In the genomic region with DNA sequence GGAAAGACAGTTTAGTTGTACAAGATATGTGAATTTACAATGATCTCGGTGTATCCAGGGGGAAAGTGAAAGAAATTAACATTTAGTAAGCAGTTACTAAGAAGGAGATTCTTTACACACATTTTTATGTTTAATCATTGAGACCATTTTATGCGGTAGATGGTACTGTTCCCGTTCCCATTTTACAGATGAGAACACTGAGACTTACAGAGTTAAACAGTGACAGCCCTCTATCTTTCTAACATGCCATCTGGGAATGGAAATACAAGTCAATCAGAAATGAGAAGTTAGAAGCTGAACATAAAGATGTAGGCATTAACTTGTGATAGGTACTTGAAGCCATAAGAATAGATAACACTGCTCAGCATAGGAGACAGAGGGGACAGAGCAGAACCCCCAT, we compare ENCODE assay signal across 25 cellular contexts.
"Had no signal": no experiment of that assay in that cellular context is flagged by ENCODE, and none has a peak within 500 bp of the region (broad histone marks: within the 10 kb centered on the region; RNA-seq: fewer than 3 reads in every experiment).

No MANE protein-coding gene starts in this region.

- H3K4me3 ChIP-seq: hepatocyte, left lung, lower lobe of right lung, ovary, right atrium auricular region, skin epidermis, stomach, testis, thyroid gland, transverse colon, upper lobe of left lung, vagina had no signal

- DNase-seq: kidney glomerular epithelial cell; left cardiac atrium; left lung; lower lobe of right lung; mammary epithelial cell; mesenchymal stem cell; naive thymus-derived CD8-positive, alpha-beta T cell; ovary; stimulated activated CD4-positive, alpha-beta T cell treated with anti-CD3 and anti-CD28 coated beads, Interleukin-12 subunit alpha, Interleukin-12 subunit beta, amount 100 ng/mL, for 4 hours; stimulated activated CD4-positive, alpha-beta T cell treated with anti-CD3 and anti-CD28 coated beads, Interleukin-15, amount 100 ng/mL, for 24 hours; stimulated activated CD4-positive, alpha-beta T cell treated with anti-CD3 and anti-CD28 coated beads, Interleukin-2, amount 100 ng/mL, for 24 hours; stimulated activated CD4-positive, alpha-beta T cell treated with anti-CD3 and anti-CD28 coated beads, Interleukin-4, amount 100 ng/mL, for 1 hour; stimulated activated naive B cell treated with anti-CD40 and anti-IgM and Interleukin-4, amounts not matched to agents 10 μg/mL and 1 μg/mL and 100 μg/mL, for 72 hours; stimulated activated naive CD8-positive, alpha-beta T cell treated with anti-CD3 and anti-CD28 coated beads, Interleukin-15, Interleukin-2, amounts not matched to agents 100 U/mL and 50 U/mL, for 24 hours; stomach; testis; thyroid gland; transverse colon; upper lobe of left lung had no signal

- H3K9me3 ChIP-seq: left lung, lower lobe of right lung, ovary, stomach, testis, thyroid gland, transverse colon, upper lobe of left lung, vagina had no signal

- H3K27ac Mint-ChIP-seq: progenitor cell of endocrine pancreas; stimulated activated naive B cell treated with anti-CD40 and anti-IgM and Interleukin-4, amounts not matched to agents 10 μg/mL and 1 μg/mL and 100 μg/mL, for 72 hours had no signal

- H3K27me3 ChIP-seq: hepatocyte, left lung, ovary, right atrium auricular region, stomach, testis, thyroid gland, transverse colon, upper lobe of left lung, vagina had no signal

- H3K27me3 Mint-ChIP-seq: naive thymus-derived CD8-positive, alpha-beta T cell; progenitor cell of endocrine pancreas; stimulated activated naive B cell treated with anti-CD40 and anti-IgM and Interleukin-4, amounts not matched to agents 10 μg/mL and 1 μg/mL and 100 μg/mL, for 72 hours had no signal

- H3K9me3 Mint-ChIP-seq: naive thymus-derived CD8-positive, alpha-beta T cell; stimulated activated naive B cell treated with anti-CD40 and anti-IgM and Interleukin-4, amounts not matched to agents 10 μg/mL and 1 μg/mL and 100 μg/mL, for 72 hours had no signal

- H3K36me3 ChIP-seq: left lung, ovary, thyroid gland had no signal

- H3K4me1 ChIP-seq: testis had no signal

- H2AFZ ChIP-seq: hepatocyte had no signal

- H3K4me3 Mint-ChIP-seq: naive thymus-derived CD8-positive, alpha-beta T cell; stimulated activated naive B cell treated with anti-CD40 and anti-IgM and Interleukin-4, amounts not matched to agents 10 μg/mL and 1 μg/mL and 100 μg/mL, for 72 hours had no signal

- H3K27ac ChIP-seq: hepatocyte, left lung, lower lobe of right lung, ovary, right atrium auricular region, skin epidermis, stomach, testis, thyroid gland, transverse colon, upper lobe of left lung, vagina had no signal

- ATAC-seq: left cardiac atrium; left lung; lower lobe of right lung; naive thymus-derived CD8-positive, alpha-beta T cell; sciatic nerve; stimulated activated naive B cell treated with anti-CD40 and anti-IgM and Interleukin-4, amounts not matched to agents 10 μg/mL and 1 μg/mL and 100 μg/mL, for 72 hours; stimulated activated naive CD8-positive, alpha-beta T cell treated with anti-CD3 and anti-CD28 coated beads, Interleukin-15, Interleukin-2, amounts not matched to agents 100 U/mL and 50 U/mL, for 24 hours had no signal

- H3K79me2 ChIP-seq: hepatocyte had no signal
